Comparison of ENCODE assay signal across 1 cellular context in genomic region chr20:37243076-37243936, GRCh38.
TF ChIP-seq lines count a peak whose summit lies in the region.

No MANE protein-coding gene starts in this region.

TF ChIP-seq in K562, 482 proteins besides CTCF, POLR2A, EP300 and RAD21:
- TF ChIP-seq STAT6 (CRISPR knock-in tag; IDR thresholded peaks at IDR 0.05), result no peak
- no peak for TF ChIP-seq E2F1 (CRISPR knock-in tag; IDR thresholded peaks at IDR 0.05)
- no peak for TF ChIP-seq ZFP30 (CRISPR knock-in tag; IDR thresholded peaks at IDR 0.05; ENCODE audit: borderline replicate concordance)
- no peak for TF ChIP-seq PHF21A (IDR thresholded peaks at IDR 0.05; ENCODE audit: borderline replicate concordance, low read depth)
- no peak for TF ChIP-seq HES1 (IDR thresholded peaks at IDR 0.05; ENCODE audit: low read depth)
- TF ChIP-seq HDGF (IDR thresholded peaks at IDR 0.05), result no peak
- TF ChIP-seq GABPB1 (CRISPR knock-in tag; IDR thresholded peaks at IDR 0.05), result no peak
- no peak for TF ChIP-seq ZNF79 (CRISPR knock-in tag; IDR thresholded peaks at IDR 0.05; ENCODE audit: low read depth)
- TF ChIP-seq ZFP1 (CRISPR knock-in tag; IDR thresholded peaks at IDR 0.05), result no peak
- TF ChIP-seq IRF1 (CRISPR knock-in tag; IDR thresholded peaks at IDR 0.05; ENCODE audit: borderline replicate concordance), result no peak
TF ChIP-seq in K562: peak in this region for 0.
